In the genomic region with DNA sequence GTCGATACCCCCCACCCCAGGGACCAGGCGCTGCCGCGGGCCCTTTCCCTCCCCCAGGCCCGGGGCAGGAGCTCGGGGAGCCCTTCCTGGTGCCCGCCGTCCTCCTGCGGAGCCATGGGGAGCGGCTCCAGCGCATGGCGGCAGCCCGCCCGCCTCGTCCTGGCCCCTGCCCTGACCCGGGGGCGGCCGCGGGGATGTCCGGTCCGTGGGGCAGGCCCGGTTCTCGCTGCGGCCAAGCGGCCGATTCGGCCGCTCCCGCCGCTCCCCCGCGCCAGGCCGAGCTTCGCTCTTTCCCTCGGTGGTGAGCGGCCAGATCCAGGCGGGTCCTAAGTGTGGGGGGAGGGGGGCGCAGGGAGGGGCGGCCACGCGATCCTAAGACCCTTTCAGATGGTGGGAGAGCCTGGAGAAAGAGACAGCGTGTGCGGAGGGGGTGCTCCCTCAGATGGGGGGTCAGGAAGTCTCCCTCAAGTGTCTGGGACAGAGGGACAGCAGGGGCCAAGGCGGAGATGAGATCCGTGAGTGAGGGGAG, we compare ENCODE assay signal across 8 cellular contexts. TPM values are rescaled to one million over a fixed set of nuclear protein-coding genes. Genes with fewer than 3 reads are reported as not detected.
A peak's percentile ranks its signal among the peaks of the same experiment; 100 is the strongest.
DNase-seq lines count a peak whose midpoint lies in the region; ATAC-seq, FAIRE-seq and TF ChIP-seq lines count a peak whose summit lies in the region.

No MANE protein-coding gene starts in this region.

- peaks cover 7% of the 10 kb centered on the region for H3K4me1 ChIP-seq in mucosa of descending colon (ENCODE audit: low read depth)

- ATAC-seq in mucosa of descending colon: peak; percentile 45
- ATAC-seq in HG02981 (IDR thresholded peaks at IDR 0.05; ENCODE audit: unreplicated experiment): no peak

- H3K27me3 Mint-ChIP-seq in IgD-negative memory B cell: no peaks in the 10 kb centered on the region
- H3K27me3 Mint-ChIP-seq in dendritic cell treated with granulocyte-macrophage colony-stimulating factor and Interleukin-4, amounts not matched to agents 40 ng/mL and 50 ng/mL, for 4 days: peaks cover 62% of the 10 kb centered on the region

- peaks cover 4% of the 10 kb centered on the region for H3K36me3 Mint-ChIP-seq in IgD-negative memory B cell
- peaks cover 23% of the 10 kb centered on the region for H3K36me3 Mint-ChIP-seq in dendritic cell treated with granulocyte-macrophage colony-stimulating factor and Interleukin-4, amounts not matched to agents 40 ng/mL and 50 ng/mL, for 4 days (ENCODE audit: low read depth)

- DNase-seq in AG20443 (ENCODE audit: low spot score): peak; percentile 53
- peak in 2 of 3 donors; percentile 24 to 48 for DNase-seq in mucosa of descending colon
- DNase-seq in GM10266 (ENCODE audit: extremely low spot score): no peak
- no peak for DNase-seq in GM12892 (ENCODE audit: insufficient read length)
- no peak for DNase-seq in activated effector memory CD4-positive, alpha-beta T cell treated with Interleukin-2 at 50 U/mL for 16 hours

- peaks cover 17 to 25% (median 22%) of the 10 kb centered on the region in 3 donors for H3K4me1 Mint-ChIP-seq in IgD-negative memory B cell
- peaks cover 40% of the 10 kb centered on the region for H3K4me1 Mint-ChIP-seq in dendritic cell treated with granulocyte-macrophage colony-stimulating factor and Interleukin-4, amounts not matched to agents 40 ng/mL and 50 ng/mL, for 4 days (ENCODE audit: low read depth)

- peaks cover 0 to 10% (median 0%) of the 10 kb centered on the region in 3 donors for H3K9me3 Mint-ChIP-seq in IgD-negative memory B cell
- peaks cover 7% of the 10 kb centered on the region for H3K9me3 Mint-ChIP-seq in dendritic cell treated with granulocyte-macrophage colony-stimulating factor and Interleukin-4, amounts not matched to agents 40 ng/mL and 50 ng/mL, for 4 days

- TF ChIP-seq CTCF in mucosa of descending colon (IDR thresholded peaks at IDR 0.05) (no peak), GM10266 (IDR thresholded peaks at IDR 0.05; ENCODE audit: control insufficient read depth, insufficient read depth, low read depth, missing control alignments) (no peak)

- FAIRE-seq in GM12892 (lab: Jason Lieb, UNC): no peak

- no peaks in the 10 kb centered on the region for H3K36me3 ChIP-seq in mucosa of descending colon (ENCODE audit: low read depth)

- peak overlapping the region; percentile 98 to 99 (median 98) for H3K27ac Mint-ChIP-seq in IgD-negative memory B cell
- peak overlapping the region; percentile 80 for H3K27ac Mint-ChIP-seq in dendritic cell treated with granulocyte-macrophage colony-stimulating factor and Interleukin-4, amounts not matched to agents 40 ng/mL and 50 ng/mL, for 4 days

- H3K4me3 Mint-ChIP-seq in IgD-negative memory B cell: peak overlapping the region; percentile 81 to 94 (median 88)
- peak overlapping the region; percentile 93 for H3K4me3 Mint-ChIP-seq in dendritic cell treated with granulocyte-macrophage colony-stimulating factor and Interleukin-4, amounts not matched to agents 40 ng/mL and 50 ng/mL, for 4 days

- no peaks in the 10 kb centered on the region for H3K9me3 ChIP-seq in mucosa of descending colon

- peak overlapping the region; percentile 80 for H3K4me3 ChIP-seq in mucosa of descending colon

- no peak for TF ChIP-seq POLR2A in GM12892 (IDR thresholded peaks at IDR 0.05; ENCODE audit: low read depth, low read length)

- intact Hi-C loops in dendritic cell treated with granulocyte-macrophage colony-stimulating factor and Interleukin-4, amounts not matched to agents 40 ng/mL and 50 ng/mL, for 4 days (cut with micrococcal nuclease): no loop called here
- intact Hi-C loops in mucosa of descending colon (cut with DNase I, micrococcal nuclease): no loop called here

RNA-seq across cellular contexts. Expression of a gene that starts 1.3 kb away (rescaled TPM):
- 16.0 TPM for polyA plus RNA-seq in IgD-negative memory B cell
- total RNA-seq in mucosa of descending colon: 10 to 100 TPM; 38.0 to 67.9 (median 41.4) TPM
- 7.1 TPM for polyA plus RNA-seq in GM12892 (2012; ENCODE audit: missing spikeins)

RNA-seq across cellular contexts. Expression of a gene that starts 12.2 kb away (rescaled TPM):
- polyA plus RNA-seq in IgD-negative memory B cell: 36.2 TPM
- total RNA-seq in mucosa of descending colon: 10 to 100 TPM; 57.2 to 84.9 (median 72.3) TPM
- 54.4 TPM for polyA plus RNA-seq in GM12892 (2012; ENCODE audit: missing spikeins)

RNA-seq across cellular contexts. Expression of a gene that starts 20.3 kb away (rescaled TPM):
- 13.2 TPM for polyA plus RNA-seq in IgD-negative memory B cell
- total RNA-seq in mucosa of descending colon: 100 to 1,000 TPM; 192 to 239 (median 217) TPM
- polyA plus RNA-seq in GM12892 (2012; ENCODE audit: missing spikeins): 123 TPM

Comparison
In these comparisons a context has a peak if more than half of its experiments do, and no peak if none do; other contexts are left out.
1. DNase-seq: peak in AG20443 (single experiment) and mucosa of descending colon (2 of 3); none in GM10266 (single experiment), GM12892 (single experiment) and activated effector memory CD4-positive, alpha-beta T cell treated with Interleukin-2 at 50 U/mL for 16 hours (single experiment).